Comparison of ENCODE assay signal across 19 cellular contexts in genomic region chr11:2912038-2912410, GRCh38. TPM values are rescaled to one million over a fixed set of nuclear protein-coding genes. Genes with fewer than 3 reads are reported as not detected.
DNase-seq lines count a peak whose midpoint lies in the region; ATAC-seq, FAIRE-seq and TF ChIP-seq lines count a peak whose summit lies in the region.
"Had no signal": no experiment of that assay in that cellular context is flagged by ENCODE, and none has a peak within 500 bp of the region (broad histone marks: within the 10 kb centered on the region; RNA-seq: fewer than 3 reads in every experiment).

No MANE protein-coding gene starts in this region.

- no peak overlapping the region for H3K27ac ChIP-seq in astrocyte (ENCODE audit: low read depth, low read length)
- peak overlapping the region; percentile 2 for H3K27ac ChIP-seq in mesenchymal stem cell (ENCODE audit: low read length, poor library complexity, severe bottlenecking)
- peak overlapping the region; percentile 81 for H3K27ac ChIP-seq in suprapubic skin
- no peak overlapping the region for H3K27ac ChIP-seq in heart left ventricle
- H3K27ac ChIP-seq: psoas muscle, SJSA1 had no signal

- no peak overlapping the region for H2BK5ac ChIP-seq in mesenchymal stem cell (ENCODE audit: low read depth, low read length, poor library complexity, severe bottlenecking)

- peak overlapping the region; percentile 77 for H2AK5ac ChIP-seq in mesenchymal stem cell (ENCODE audit: low read length, severe bottlenecking)

- H2BK12ac ChIP-seq in mesenchymal stem cell (ENCODE audit: low read length in 2 of 2) = peak overlapping the region; percentile 34 to 83

- H3K4me1 Mint-ChIP-seq in HFFc6 (ENCODE audit: low read depth) (peaks cover 14% of the 10 kb centered on the region), astrocyte (ENCODE audit: low read depth, unreplicated experiment) (peaks cover 8% of the 10 kb centered on the region)

- in situ Hi-C loops in GM13977 (cut with MboI; ENCODE audit: low pct_unique_long_range_greater_than_20kb, low sequenced_read_pairs, unreplicated experiment) = no loop called here

- H3K36me3 ChIP-seq in astrocyte (ENCODE audit: insufficient read depth, low read length) (no peaks in the 10 kb centered on the region), mesenchymal stem cell (ENCODE audit: control insufficient read depth in 1 of 2, insufficient read depth in 2 of 2, low read depth in 1 of 2, low read length in 2 of 2) (peaks cover 0 to 38% of the 10 kb centered on the region in 2 experiments), suprapubic skin (no peaks in the 10 kb centered on the region), heart left ventricle (no peaks in the 10 kb centered on the region)
- H3K36me3 ChIP-seq: SJSA1 had no signal

- H4K20me1 ChIP-seq in astrocyte (ENCODE audit: insufficient read depth, low read length) = no peaks in the 10 kb centered on the region

- TF ChIP-seq EP300 in suprapubic skin (IDR thresholded peaks at IDR 0.05) = no peak

- TF ChIP-seq CTCF in HFFc6 (IDR thresholded peaks at IDR 0.05) (no peak), astrocyte (IDR thresholded peaks at IDR 0.05; ENCODE audit: insufficient read depth, low read depth, low read length) (no peak), suprapubic skin (IDR thresholded peaks at IDR 0.05) (no peak), GM13977 (IDR thresholded peaks at IDR 0.05; ENCODE audit: extremely low read depth, insufficient read depth, missing control alignments) (no peak), heart left ventricle (IDR thresholded peaks at IDR 0.05) (no peak)

- peak overlapping the region; percentile 27 for H4K91ac ChIP-seq in mesenchymal stem cell (ENCODE audit: low read length)

- H3K36me3 Mint-ChIP-seq in HFFc6 (ENCODE audit: low read depth) = peaks cover 5% of the 10 kb centered on the region; the same call in 1 of the 2 replicates
- peaks cover 6% of the 10 kb centered on the region for H3K36me3 Mint-ChIP-seq in astrocyte (ENCODE audit: low read depth, unreplicated experiment)

- H3K79me1 ChIP-seq in mesenchymal stem cell (replicated peaks; ENCODE audit: low read length, poor library complexity, severe bottlenecking) = peaks cover 2% of the 10 kb centered on the region

- no peak for DNase-seq in HFFc6
- no peak for DNase-seq in astrocyte (ENCODE audit: low read depth)
- DNase-seq in mesenchymal stem cell = no peak
- no peak for DNase-seq in suprapubic skin (ENCODE audit: low spot score in 2 of 2)
- DNase-seq in GM13977 (ENCODE audit: low spot score) = no peak
- no peak for DNase-seq in KG1 (lab: John Stamatoyannopoulos, UW)
- DNase-seq in heart left ventricle = no peak
- DNase-seq: activated CD4-positive, alpha-beta T cell treated with anti-CD3 and anti-CD28 coated beads for 36 hours; activated CD8-positive, alpha-beta memory T cell treated with anti-CD3 and anti-CD28 coated beads, Interleukin-2, amount 50 U/mL, for 4 hours; AML-193; Kasumi-1; naive thymus-derived CD8-positive, alpha-beta T cell; NCI-H1436 treated with DMSO at 0.1 percent for 48 hours; psoas muscle; stimulated activated naive CD8-positive, alpha-beta T cell treated with anti-CD3 and anti-CD28 coated beads, Interleukin-15, Interleukin-2, amounts not matched to agents 100 U/mL and 50 U/mL, for 24 hours; T-helper 9 cell had no signal

- peak overlapping the region; percentile 30 for H4K8ac ChIP-seq in mesenchymal stem cell (ENCODE audit: low read length)

- H2AFZ ChIP-seq in astrocyte (ENCODE audit: low read depth, low read length) (no peak overlapping the region), mesenchymal stem cell (ENCODE audit: low read depth, low read length) (no peak overlapping the region)

- H3K4me1 ChIP-seq in astrocyte (ENCODE audit: insufficient read depth, low read length) (peaks cover 23% of the 10 kb centered on the region), mesenchymal stem cell (ENCODE audit: control insufficient read depth, insufficient read depth, low read depth, low read length) (peaks cover 47% of the 10 kb centered on the region), suprapubic skin (peaks cover 40% of the 10 kb centered on the region), heart left ventricle (peaks cover 0 to 53% (median 12%) of the 10 kb centered on the region in 12 donors)
- H3K4me1 ChIP-seq: psoas muscle had no signal

- H3K4me2 ChIP-seq in astrocyte (ENCODE audit: low read length) = peak overlapping the region; percentile 87
- no peak overlapping the region for H3K4me2 ChIP-seq in mesenchymal stem cell (ENCODE audit: low read length, poor library complexity, severe bottlenecking)

- no peak for TF ChIP-seq POLR2A in suprapubic skin (IDR thresholded peaks at IDR 0.05)
- TF ChIP-seq POLR2A in heart left ventricle (IDR thresholded peaks at IDR 0.05) = no peak

- H3K9ac ChIP-seq in astrocyte (ENCODE audit: low read length) (no peak overlapping the region), mesenchymal stem cell (ENCODE audit: low read length) (no peak overlapping the region)

- H3K4ac ChIP-seq in mesenchymal stem cell (ENCODE audit: low read depth in 1 of 2, low read length in 2 of 2) = peak overlapping the region in 1 of 2 experiments; percentile 54

- peaks cover 3% of the 10 kb centered on the region for H3K27me3 ChIP-seq in astrocyte (ENCODE audit: insufficient read depth, low read length)
- peaks cover 0 to 6% of the 10 kb centered on the region in 2 experiments for H3K27me3 ChIP-seq in mesenchymal stem cell (ENCODE audit: control insufficient read depth in 1 of 2, insufficient read depth in 1 of 2, low read length in 2 of 2)
- H3K27me3 ChIP-seq in suprapubic skin = no peaks in the 10 kb centered on the region
- H3K27me3 ChIP-seq in heart left ventricle = peaks cover 0 to 12% (median 0%) of the 10 kb centered on the region in 9 donors
- H3K27me3 ChIP-seq: SJSA1 had no signal

- H3K4me3 ChIP-seq in astrocyte (ENCODE audit: insufficient read depth, low read depth, low read length) (no peak overlapping the region), mesenchymal stem cell (ENCODE audit: insufficient read depth in 1 of 2, low read depth in 1 of 2, low read length in 2 of 2) (no peak overlapping the region), suprapubic skin (no peak overlapping the region), heart left ventricle (no peak overlapping the region)
- H3K4me3 ChIP-seq: psoas muscle, SJSA1 had no signal

- H3K23ac ChIP-seq in mesenchymal stem cell (ENCODE audit: low read length in 2 of 2) = no peak overlapping the region

- H3K4me3 Mint-ChIP-seq in HFFc6 (no peak overlapping the region), astrocyte (ENCODE audit: unreplicated experiment) (no peak overlapping the region)
- H3K4me3 Mint-ChIP-seq: activated CD4-positive, alpha-beta T cell treated with anti-CD3 and anti-CD28 coated beads for 36 hours; dendritic cell treated with granulocyte-macrophage colony-stimulating factor and Interleukin-4, amounts not matched to agents 40 ng/mL and 50 ng/mL, for 4 days had no signal

- H3K27me3 Mint-ChIP-seq in HFFc6 (ENCODE audit: insufficient read depth) (peaks cover 4% of the 10 kb centered on the region), astrocyte (ENCODE audit: low read depth, unreplicated experiment) (no peaks in the 10 kb centered on the region)
- H3K27me3 Mint-ChIP-seq: activated CD4-positive, alpha-beta T cell treated with anti-CD3 and anti-CD28 coated beads for 36 hours had no signal

- H3K27ac Mint-ChIP-seq in HFFc6 = 0 out of 2 replicates have a peak overlapping the region, but pooled peaks have one; percentile 9
- no peak overlapping the region for H3K27ac Mint-ChIP-seq in astrocyte (ENCODE audit: unreplicated experiment)
- H3K27ac Mint-ChIP-seq: activated CD4-positive, alpha-beta T cell treated with anti-CD3 and anti-CD28 coated beads for 36 hours; dendritic cell treated with granulocyte-macrophage colony-stimulating factor and Interleukin-4, amounts not matched to agents 40 ng/mL and 50 ng/mL, for 4 days had no signal

- peak overlapping the region; percentile 5 for H2BK15ac ChIP-seq in mesenchymal stem cell (ENCODE audit: low read depth, poor library complexity, severe bottlenecking)

- FAIRE-seq in astrocyte (lab: Jason Lieb, UNC) = no peak

- H2BK120ac ChIP-seq in mesenchymal stem cell (ENCODE audit: low read depth, low read length) = no peak overlapping the region

- peak overlapping the region in 1 of 2 experiments; percentile 90 for H3K14ac ChIP-seq in mesenchymal stem cell (ENCODE audit: low read length in 2 of 2)

- H3K9me3 Mint-ChIP-seq in HFFc6 (no peaks in the 10 kb centered on the region), astrocyte (ENCODE audit: unreplicated experiment) (peaks cover 3% of the 10 kb centered on the region)
- H3K9me3 Mint-ChIP-seq: dendritic cell treated with granulocyte-macrophage colony-stimulating factor and Interleukin-4, amounts not matched to agents 40 ng/mL and 50 ng/mL, for 4 days; naive thymus-derived CD8-positive, alpha-beta T cell had no signal

- 94% methylated on average over 6 of the region's 6 CpGs for WGBS in mesenchymal stem cell
- WGBS in suprapubic skin = no CpG with 5 or more reads among the region's 6 CpGs
- WGBS in heart left ventricle, 4 donors = 60 to 81% (median 73%) methylated on average over 1 to 6 of the region's 6 CpGs

- no peaks in the 10 kb centered on the region for H3K79me2 ChIP-seq in astrocyte (ENCODE audit: insufficient read depth, low read length)

- no peaks in the 10 kb centered on the region for H3K9me3 ChIP-seq in astrocyte (ENCODE audit: insufficient read depth, low read depth, low read length)
- H3K9me3 ChIP-seq in mesenchymal stem cell (ENCODE audit: control insufficient read depth, low read length) = no peaks in the 10 kb centered on the region
- H3K9me3 ChIP-seq in suprapubic skin = no peaks in the 10 kb centered on the region
- peaks cover 0 to 4% (median 0%) of the 10 kb centered on the region in 12 donors for H3K9me3 ChIP-seq in heart left ventricle
- H3K9me3 ChIP-seq: psoas muscle had no signal

- H3K18ac ChIP-seq in mesenchymal stem cell (ENCODE audit: low read depth in 1 of 2, low read length in 2 of 2) = peak overlapping the region in 1 of 2 experiments; percentile 86

- intact Hi-C loops in heart left ventricle (cut with DNase I) = no loop called here

- no peak for ATAC-seq in GM21717 (IDR thresholded peaks at IDR 0.05; ENCODE audit: unreplicated experiment)
- no peak for ATAC-seq in heart left ventricle
- ATAC-seq: naive thymus-derived CD8-positive, alpha-beta T cell; psoas muscle had no signal

RNA-seq across cellular contexts. Expression of gene PHLDA2, which starts 17.2 kb away (rescaled TPM):
- 100 to 1,000 TPM; 102 to 149 (median 125) TPM for total RNA-seq in HFFc6 (2021; fragmentation: NEBNext Ultra II Directional; extraction: Animal tissue kit (Norgen Biotek cat#: 25700))
- total RNA-seq in astrocyte (78.8 and 80.8 TPM in 2 replicates), suprapubic skin (10 to 100 TPM in 3 of 4 donors, 1 to 10 TPM in 1; 7.0 to 26.4 (median 18.2) TPM), heart left ventricle (1 to 10 TPM in 3 of 9 donors, under 1 TPM in 4, not detected in 2; 0.40 to 3.2 (median 0.93) TPM)
- 272 TPM for polyA plus RNA-seq in mesenchymal stem cell (2013, experiment 1 of 2)
- 276 TPM for polyA plus RNA-seq in mesenchymal stem cell (2013, experiment 2 of 2)
- polyA plus RNA-seq in heart left ventricle = 1 to 10 TPM; 1.5 to 9.2 TPM
- polyA plus RNA-seq: naive thymus-derived CD8-positive, alpha-beta T cell had no signal

RNA-seq across cellular contexts. Expression of gene CDKN1C, which starts 26.4 kb away (rescaled TPM):
- total RNA-seq in HFFc6 (2021; fragmentation: NEBNext Ultra II Directional; extraction: Animal tissue kit (Norgen Biotek cat#: 25700)) = under 1 TPM in 2 of 6 experiments, not detected in 4; 0.17 to 0.24 TPM
- total RNA-seq in astrocyte (3.8 and 7.5 TPM in 2 replicates), suprapubic skin (10 to 100 TPM; 14.3 to 50.9 (median 37.3) TPM), heart left ventricle (10 to 100 TPM; 18.8 to 39.1 (median 33.4) TPM)
- 29.4 TPM for polyA plus RNA-seq in mesenchymal stem cell (2013, experiment 1 of 2)
- polyA plus RNA-seq in mesenchymal stem cell (2013, experiment 2 of 2) = 31.0 TPM
- polyA plus RNA-seq in heart left ventricle = 10 to 100 TPM; 31.4 to 42.5 TPM

Comparison
In these comparisons a context has a peak if more than half of its experiments do, and no peak if none do; other contexts are left out.
1. H3K27ac ChIP-seq: peak in mesenchymal stem cell (single experiment) and suprapubic skin (single experiment); none in astrocyte (single experiment) and heart left ventricle (0 of 12).